13 cellular contexts compared by ENCODE assay signal in the genomic region with DNA sequence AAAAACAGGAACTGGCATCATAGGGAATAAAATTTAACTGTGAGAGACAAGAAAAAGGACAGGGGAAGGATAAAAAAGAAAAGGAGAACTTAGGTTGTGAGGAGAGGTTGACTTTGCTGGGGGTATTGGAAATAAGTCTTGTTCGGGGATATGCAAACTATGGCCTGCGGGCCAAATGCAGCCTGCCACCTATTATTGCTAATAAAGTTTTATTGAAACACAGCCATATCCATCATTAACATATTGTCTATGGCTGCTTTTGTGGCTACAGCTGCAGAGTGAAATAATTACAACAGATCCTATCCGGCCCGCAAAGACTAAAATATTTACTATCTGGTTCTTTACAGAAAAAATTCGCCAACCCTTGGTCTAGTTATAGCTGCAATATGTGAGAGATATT.
"Had no signal": no experiment of that assay in that cellular context is flagged by ENCODE, and none has a peak within 500 bp of the region (broad histone marks: within the 10 kb centered on the region; RNA-seq: fewer than 3 reads in every experiment).

No MANE protein-coding gene starts in this region.

- DNase-seq: activated CD4-positive, alpha-beta T cell treated with anti-CD3 and anti-CD28 coated beads, Interleukin-2, amount 50 U/mL, for 1 hour; activated CD4-positive, CD25-positive, alpha-beta regulatory T cell; activated naive CD8-positive, alpha-beta T cell treated with anti-CD3 and anti-CD28 coated beads for 36 hours; islet precursor cell; left ventricle myocardium superior; ovary; stimulated activated CD4-positive, alpha-beta T cell treated with anti-CD3 and anti-CD28 coated beads, Interleukin-12 subunit alpha, Interleukin-12 subunit beta, amount 100 ng/mL, for 4 hours had no signal

- H3K4me3 ChIP-seq: breast epithelium, hepatocyte, ovary had no signal

- H3K36me3 Mint-ChIP-seq: activated naive CD8-positive, alpha-beta T cell treated with anti-CD3 and anti-CD28 coated beads for 36 hours; stimulated activated effector memory CD8-positive, alpha-beta T cell treated with anti-CD3 and anti-CD28 coated beads, Interleukin-12 subunit alpha, Interleukin-12 subunit beta, amount 100 ng/mL, for 72 hours had no signal

- H3K4me3 Mint-ChIP-seq: activated naive CD8-positive, alpha-beta T cell treated with anti-CD3 and anti-CD28 coated beads for 36 hours; activated T-helper 1 cell treated with anti-CD3 and anti-CD28 coated beads, Interleukin-12 subunit alpha, Interleukin-12 subunit beta, Interleukin-2, Interleukin-4 antibody, amounts not matched to agents 30 ng/mL and 10 ng/mL and 1 ng/mL, durations not matched to agents 14 hours and 24 hours and 36 hours; stimulated activated effector memory CD8-positive, alpha-beta T cell treated with anti-CD3 and anti-CD28 coated beads, Interleukin-12 subunit alpha, Interleukin-12 subunit beta, amount 100 ng/mL, for 72 hours had no signal

- H3K4me1 ChIP-seq: breast epithelium had no signal

- H3K36me3 ChIP-seq: breast epithelium, ovary had no signal

- H3K27me3 ChIP-seq: breast epithelium, hepatocyte, ovary had no signal

- H3K4me1 Mint-ChIP-seq: activated naive CD8-positive, alpha-beta T cell treated with anti-CD3 and anti-CD28 coated beads for 36 hours; stimulated activated effector memory CD8-positive, alpha-beta T cell treated with anti-CD3 and anti-CD28 coated beads, Interleukin-12 subunit alpha, Interleukin-12 subunit beta, amount 100 ng/mL, for 72 hours had no signal

- ATAC-seq: esophagus mucosa; left ventricle myocardium superior; sciatic nerve; stimulated activated effector memory CD8-positive, alpha-beta T cell treated with anti-CD3 and anti-CD28 coated beads, Interleukin-12 subunit alpha, Interleukin-12 subunit beta, amount 100 ng/mL, for 72 hours had no signal

- H3K4me2 ChIP-seq: hepatocyte had no signal

- H3K27ac Mint-ChIP-seq: activated naive CD8-positive, alpha-beta T cell treated with anti-CD3 and anti-CD28 coated beads for 36 hours; activated T-helper 1 cell treated with anti-CD3 and anti-CD28 coated beads, Interleukin-12 subunit alpha, Interleukin-12 subunit beta, Interleukin-2, Interleukin-4 antibody, amounts not matched to agents 30 ng/mL and 10 ng/mL and 1 ng/mL, durations not matched to agents 14 hours and 24 hours and 36 hours; stimulated activated effector memory CD8-positive, alpha-beta T cell treated with anti-CD3 and anti-CD28 coated beads, Interleukin-12 subunit alpha, Interleukin-12 subunit beta, amount 100 ng/mL, for 72 hours had no signal

- H3K27ac ChIP-seq: breast epithelium, hepatocyte, ovary had no signal

- H3K9me3 ChIP-seq: breast epithelium, ovary had no signal

- H3K79me2 ChIP-seq: hepatocyte had no signal

- H2AFZ ChIP-seq: hepatocyte had no signal
